Comparison of ENCODE assay signal across 9 cellular contexts in genomic region chr11:69311767-69312385, GRCh38. TPM values are rescaled to one million over a fixed set of nuclear protein-coding genes. Genes with fewer than 3 reads are reported as not detected.
DNase-seq lines count a peak whose midpoint lies in the region; ATAC-seq lines count a peak whose summit lies in the region.
"Had no signal": no experiment of that assay in that cellular context is flagged by ENCODE, and none has a peak within 500 bp of the region (broad histone marks: within the 10 kb centered on the region; RNA-seq: fewer than 3 reads in every experiment).

No MANE protein-coding gene starts in this region.

- DNase-seq in activated T-cell treated with anti-CD3 and anti-CD28 coated beads, Interleukin-2, amount 50 U/mL, for 1 hour = peak; percentile 28
- no peak for DNase-seq in activated T-cell treated with anti-CD3 and anti-CD28 coated beads for 4 hours
- peak; percentile 90 to 91 for DNase-seq in SJCRH30
- no peak for DNase-seq in central memory CD8-positive, alpha-beta T cell (ENCODE audit: low spot score in 2 of 2)
- DNase-seq in stimulated activated effector memory CD8-positive, alpha-beta T cell treated with anti-CD3 and anti-CD28 coated beads, Interleukin-12 subunit alpha, Interleukin-12 subunit beta, amount 100 ng/mL, for 72 hours (ENCODE audit: low spot score in 2 of 2) = no peak
- no peak for DNase-seq in germinal center (ENCODE audit: low spot score)
- DNase-seq in RPMI8226 = no peak

- peak overlapping the region; percentile 57 for H3K4me3 Mint-ChIP-seq in central memory CD8-positive, alpha-beta T cell
- H3K4me3 Mint-ChIP-seq in stimulated activated effector memory CD8-positive, alpha-beta T cell treated with anti-CD3 and anti-CD28 coated beads, Interleukin-12 subunit alpha, Interleukin-12 subunit beta, amount 100 ng/mL, for 72 hours = peak overlapping the region; percentile 50

- peaks cover 38% of the 10 kb centered on the region for H3K4me1 Mint-ChIP-seq in central memory CD8-positive, alpha-beta T cell
- peaks cover 42% of the 10 kb centered on the region for H3K4me1 Mint-ChIP-seq in stimulated activated effector memory CD8-positive, alpha-beta T cell treated with anti-CD3 and anti-CD28 coated beads, Interleukin-12 subunit alpha, Interleukin-12 subunit beta, amount 100 ng/mL, for 72 hours

- no peaks in the 10 kb centered on the region for H3K9me3 Mint-ChIP-seq in central memory CD8-positive, alpha-beta T cell
- no peaks in the 10 kb centered on the region for H3K9me3 Mint-ChIP-seq in stimulated activated effector memory CD8-positive, alpha-beta T cell treated with anti-CD3 and anti-CD28 coated beads, Interleukin-12 subunit alpha, Interleukin-12 subunit beta, amount 100 ng/mL, for 72 hours

- peak overlapping the region; percentile 56 for H3K27ac Mint-ChIP-seq in central memory CD8-positive, alpha-beta T cell (ENCODE audit: low read depth)
- H3K27ac Mint-ChIP-seq in stimulated activated effector memory CD8-positive, alpha-beta T cell treated with anti-CD3 and anti-CD28 coated beads, Interleukin-12 subunit alpha, Interleukin-12 subunit beta, amount 100 ng/mL, for 72 hours = peak overlapping the region; percentile 89

- no peaks in the 10 kb centered on the region for H3K27me3 Mint-ChIP-seq in central memory CD8-positive, alpha-beta T cell

- no peaks in the 10 kb centered on the region for H3K36me3 ChIP-seq in SJCRH30
- H3K36me3 ChIP-seq: HAP-1 had no signal

- peak; percentile 64 for ATAC-seq in central memory CD8-positive, alpha-beta T cell (replicated peaks; ENCODE audit: extremely low read depth, poor library complexity, severe bottlenecking)
- no peak for ATAC-seq in stimulated activated effector memory CD8-positive, alpha-beta T cell treated with anti-CD3 and anti-CD28 coated beads, Interleukin-12 subunit alpha, Interleukin-12 subunit beta, amount 100 ng/mL, for 72 hours
- ATAC-seq in HG02885 (IDR thresholded peaks at IDR 0.05; ENCODE audit: poor library complexity, unreplicated experiment) = no peak

- no peaks in the 10 kb centered on the region for H3K36me3 Mint-ChIP-seq in central memory CD8-positive, alpha-beta T cell (ENCODE audit: insufficient read depth)
- no peaks in the 10 kb centered on the region for H3K36me3 Mint-ChIP-seq in stimulated activated effector memory CD8-positive, alpha-beta T cell treated with anti-CD3 and anti-CD28 coated beads, Interleukin-12 subunit alpha, Interleukin-12 subunit beta, amount 100 ng/mL, for 72 hours

- H3K27me3 ChIP-seq in SJCRH30 = no peaks in the 10 kb centered on the region

- peak overlapping the region; percentile 97 for H3K27ac ChIP-seq in SJCRH30

- H3K4me3 ChIP-seq in SJCRH30 = no peak overlapping the region
- H3K4me3 ChIP-seq: HAP-1 had no signal

- no peaks in the 10 kb centered on the region for H3K9me3 ChIP-seq in SJCRH30 (replicated peaks)
- H3K9me3 ChIP-seq: HAP-1 had no signal

- peaks cover 55% of the 10 kb centered on the region for H3K4me1 ChIP-seq in SJCRH30
- H3K4me1 ChIP-seq: HAP-1 had no signal

RNA-seq across cellular contexts. Expression of gene MYEOV, which starts 17.9 kb away (rescaled TPM):
- total RNA-seq in SJCRH30 (2014; rRNA removed; shearing (Covaris generic)) = 2.9 and 6.7 TPM in 2 replicates

Comparison
In these comparisons a context has a peak if more than half of its experiments do, and no peak if none do; other contexts are left out.
1. DNase-seq: peak in activated T-cell treated with anti-CD3 and anti-CD28 coated beads, Interleukin-2, amount 50 U/mL, for 1 hour (single experiment) and SJCRH30 (2 of 2); none in activated T-cell treated with anti-CD3 and anti-CD28 coated beads for 4 hours (single experiment), central memory CD8-positive, alpha-beta T cell (0 of 2), stimulated activated effector memory CD8-positive, alpha-beta T cell treated with anti-CD3 and anti-CD28 coated beads, Interleukin-12 subunit alpha, Interleukin-12 subunit beta, amount 100 ng/mL, for 72 hours (0 of 2), germinal center (single experiment) and RPMI8226 (single experiment).